23 cellular contexts compared by ENCODE assay signal in the genomic region with DNA sequence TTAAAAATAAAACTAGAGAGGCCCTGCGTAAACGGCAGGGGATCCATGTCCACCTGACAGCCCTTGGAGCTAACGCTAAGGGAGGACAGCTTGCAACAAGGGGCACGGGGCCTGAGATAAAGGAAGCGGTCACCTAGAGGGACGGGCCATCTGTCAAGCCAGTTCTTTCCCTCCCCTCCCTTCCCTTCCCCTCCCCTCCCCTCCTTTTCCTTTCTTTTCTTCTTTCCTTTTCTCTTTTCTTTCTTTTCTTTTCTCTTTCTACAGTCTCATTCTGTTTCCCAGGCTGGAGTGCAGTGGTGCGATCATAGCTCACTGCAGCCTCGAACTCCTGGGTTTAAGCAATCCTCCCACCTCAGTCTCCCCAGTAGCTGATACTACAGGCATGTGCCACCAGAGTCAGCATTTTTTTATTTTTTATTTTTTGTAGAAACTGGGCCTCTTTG. TPM values are rescaled to one million over a fixed set of nuclear protein-coding genes. Genes with fewer than 3 reads are reported as not detected.
DNase-seq lines count a peak whose midpoint lies in the region; ATAC-seq, FAIRE-seq and TF ChIP-seq lines count a peak whose summit lies in the region.
"Had no signal": no experiment of that assay in that cellular context is flagged by ENCODE, and none has a peak within 500 bp of the region (broad histone marks: within the 10 kb centered on the region; RNA-seq: fewer than 3 reads in every experiment).

No MANE protein-coding gene starts in this region.

- no peaks in the 10 kb centered on the region for H3K36me3 Mint-ChIP-seq in CD8-positive, alpha-beta T cell

- intact Hi-C loops in left cardiac atrium (cut with DNase I), result no loop called here
- intact Hi-C loops in ascending aorta (cut with DNase I), result no loop called here
- intact Hi-C loops in HepG2 (cut with micrococcal nuclease; ENCODE audit: unreplicated experiment), result no loop called here
- intact Hi-C loops in stomach (cut with DNase I; ENCODE audit: low total_unique reads), result no loop called here
- intact Hi-C loops in CD8-positive, alpha-beta T cell (cut with DNase I, micrococcal nuclease), result no loop called here
- intact Hi-C loops in esophagus muscularis mucosa (cut with DNase I), result no loop called here

- TF ChIP-seq CTCF in cardiac muscle cell (IDR thresholded peaks at IDR 0.05; ENCODE audit: low read depth, low read length), result no peak
- no peak for TF ChIP-seq CTCF in ascending aorta (IDR thresholded peaks at IDR 0.05)
- TF ChIP-seq CTCF in HepG2 (CRISPR knock-in tag; IDR thresholded peaks at IDR 0.05), result no peak
- no peak for TF ChIP-seq CTCF in stomach (IDR thresholded peaks at IDR 0.05)
- no peak for TF ChIP-seq CTCF in CD8-positive, alpha-beta T cell (IDR thresholded peaks at IDR 0.05)
- TF ChIP-seq CTCF in esophagus muscularis mucosa (IDR thresholded peaks at IDR 0.05), result no peak

- no peak overlapping the region for H3K9ac ChIP-seq in HepG2 (ENCODE audit: insufficient read depth, low read depth, low read length)
- H3K9ac ChIP-seq: BLaER1 treated with 17β-estradiol and CSF1 and Interleukin-3, amounts not matched to agents 10 nM and 100 nM had no signal

- DNase-seq in cardiac muscle cell (ENCODE audit: low read depth in 1 of 2, low spot score in 1 of 2) (no peak), left cardiac atrium (no peak), ascending aorta (ENCODE audit: low spot score in 2 of 2) (no peak), HepG2 (ENCODE audit: low spot score) (no peak), stomach (no peak), esophagus muscularis mucosa (ENCODE audit: extremely low spot score) (no peak)
- no peak for DNase-seq in CD8-positive, alpha-beta T cell
- DNase-seq: activated CD4-positive, CD25-positive, alpha-beta regulatory T cell; activated CD8-positive, alpha-beta T cell treated with anti-CD3 and anti-CD28 coated beads, Interleukin-2, amount 10 ng/mL, durations not matched to agents 7 days and 5 days; DMS153; NCI-H1930; NCI-H446 treated with DMSO at 0.1 percent for 48 hours; SIG-M5; thyroid gland had no signal

- in situ Hi-C loops in HepG2 (cut with HindIII; ENCODE audit: extremely low pct_ligation_motif_present, low pct_unique_long_range_greater_than_20kb), result no loop called here

- H3K9me3 ChIP-seq in cardiac muscle cell (ENCODE audit: low read depth) (no peaks in the 10 kb centered on the region), ascending aorta (peaks cover 0 to 24% of the 10 kb centered on the region in 2 donors), HepG2 (ENCODE audit: low read length) (no peaks in the 10 kb centered on the region; the same call in 1 of the 2 replicates), stomach (peaks cover 4 to 29% (median 24%) of the 10 kb centered on the region in 4 donors), esophagus muscularis mucosa (peaks cover 0 to 34% (median 22%) of the 10 kb centered on the region in 4 donors)
- peaks cover 4% of the 10 kb centered on the region for H3K9me3 ChIP-seq in CD8-positive, alpha-beta T cell (ENCODE audit: low read length)
- H3K9me3 ChIP-seq: thyroid gland had no signal

- BruUV-seq in HepG2 (replicated peaks; lab: Mats Ljungman, UMichigan), result no TSS peak

- peak overlapping the region; percentile 49; the same call in 1 of the 2 replicates for H3K4me2 ChIP-seq in HepG2 (ENCODE audit: low read depth, low read length)
- H3K4me2 ChIP-seq: BLaER1 treated with 17β-estradiol and CSF1 and Interleukin-3, amounts not matched to agents 10 nM and 100 nM had no signal

- WGBS in HepG2 (ENCODE audit: low lambda C conversion rate), result 33% methylated on average over 8 of the region's 8 CpGs
- 36 to 57% (median 40%) methylated on average over 8 of the region's 8 CpGs for WGBS in stomach, 5 donors
- WGBS in esophagus muscularis mucosa, result 72% methylated on average over 8 of the region's 8 CpGs

- no peak for TF ChIP-seq RAD21 in HepG2 (CRISPR knock-in tag; IDR thresholded peaks at IDR 0.05)

- H3K4me1 Mint-ChIP-seq in CD8-positive, alpha-beta T cell (ENCODE audit: low read depth), result peaks cover 7% of the 10 kb centered on the region

- H3K27me3 Mint-ChIP-seq in CD8-positive, alpha-beta T cell (ENCODE audit: low read depth), result peaks cover 9% of the 10 kb centered on the region

- H3K79me2 ChIP-seq in HepG2 (ENCODE audit: insufficient read depth, low read length), result no peaks in the 10 kb centered on the region

- H3K27ac Mint-ChIP-seq in CD8-positive, alpha-beta T cell, result no peak overlapping the region
- H3K27ac Mint-ChIP-seq: activated CD8-positive, alpha-beta T cell treated with anti-CD3 and anti-CD28 coated beads, Interleukin-2, amount 10 ng/mL, durations not matched to agents 7 days and 5 days; activated naive CD4-positive, alpha-beta T cell treated with anti-CD3 and anti-CD28 coated beads, Interleukin-2, amount 50 U/mL, for 72 hours; T-helper 1 cell treated with Interleukin-12 subunit alpha and Interleukin-12 subunit beta and Interleukin-4 antibody, amounts not matched to agents 30 μg/mL and 1 μg/mL, for 36 hours had no signal

- POLR2A ChIA-PET in HepG2 (lab: Yijun Ruan, JAX), result interaction anchor here (1.0 kb wide), 1 partner anchor 14 kb away, joined by 3 read pairs; no protein-coding TSS in a partner anchor
- POLR2A ChIA-PET in CD8-positive, alpha-beta T cell (lab: Charles Lee), result no interaction called here

- TF ChIP-seq POLR2A in HepG2 (IDR thresholded peaks at IDR 0.05; ENCODE audit: insufficient read depth in 1 of 2, low read depth in 2 of 2, low read length in 2 of 2) (no peak), stomach (IDR thresholded peaks at IDR 0.05) (no peak), esophagus muscularis mucosa (IDR thresholded peaks at IDR 0.05; ENCODE audit: low read depth) (no peak)

- H4K20me1 ChIP-seq in HepG2 (ENCODE audit: insufficient read depth, low read length), result no peaks in the 10 kb centered on the region
- H4K20me1 ChIP-seq: BLaER1 treated with 17β-estradiol and CSF1 and Interleukin-3, amounts not matched to agents 10 nM and 100 nM had no signal

- peaks cover 19% of the 10 kb centered on the region for H3K9me3 Mint-ChIP-seq in CD8-positive, alpha-beta T cell

- H3K27me3 ChIP-seq in cardiac muscle cell, result no peaks in the 10 kb centered on the region
- no peaks in the 10 kb centered on the region for H3K27me3 ChIP-seq in ascending aorta
- H3K27me3 ChIP-seq in HepG2 (ENCODE audit: control insufficient read depth in 1 of 2, insufficient read depth in 2 of 2, low read length in 2 of 2), result peaks cover 0 to 9% of the 10 kb centered on the region in 2 experiments; a peak in 2 of 5 replicates
- no peaks in the 10 kb centered on the region for H3K27me3 ChIP-seq in stomach
- H3K27me3 ChIP-seq in CD8-positive, alpha-beta T cell (ENCODE audit: insufficient read depth, low read length), result no peaks in the 10 kb centered on the region
- H3K27me3 ChIP-seq in esophagus muscularis mucosa, result no peaks in the 10 kb centered on the region
- H3K27me3 ChIP-seq: BLaER1 treated with 17β-estradiol and CSF1 and Interleukin-3, amounts not matched to agents 10 nM and 100 nM; gastroesophageal sphincter; thyroid gland had no signal

- no peak overlapping the region for H3K4me3 Mint-ChIP-seq in CD8-positive, alpha-beta T cell
- H3K4me3 Mint-ChIP-seq: activated CD8-positive, alpha-beta T cell treated with anti-CD3 and anti-CD28 coated beads, Interleukin-2, amount 10 ng/mL, durations not matched to agents 7 days and 5 days; T-helper 1 cell treated with Interleukin-12 subunit alpha and Interleukin-12 subunit beta and Interleukin-4 antibody, amounts not matched to agents 30 μg/mL and 1 μg/mL, for 36 hours had no signal

- no peak overlapping the region for H2AFZ ChIP-seq in HepG2 (ENCODE audit: low read length)

- peak overlapping the region; percentile 89 for H3K27ac ChIP-seq in cardiac muscle cell
- peak overlapping the region; percentile 58 to 67 for H3K27ac ChIP-seq in ascending aorta
- no peak overlapping the region for H3K27ac ChIP-seq in HepG2 (ENCODE audit: extremely low read length, insufficient read depth, low read length)
- H3K27ac ChIP-seq in stomach, result peak overlapping the region; percentile 35 to 62 (median 43)
- no peak overlapping the region for H3K27ac ChIP-seq in CD8-positive, alpha-beta T cell (ENCODE audit: low read depth, low read length)
- no peak overlapping the region for H3K27ac ChIP-seq in esophagus muscularis mucosa (replicated peaks in 1 of 4)
- H3K27ac ChIP-seq: BLaER1 treated with 17β-estradiol and CSF1 and Interleukin-3, amounts not matched to agents 10 nM and 100 nM; gastroesophageal sphincter; thyroid gland had no signal

- H3K4me1 ChIP-seq in cardiac muscle cell (ENCODE audit: low read depth) (peaks cover 42% of the 10 kb centered on the region), ascending aorta (peaks cover 0 to 4% of the 10 kb centered on the region in 2 donors), HepG2 (ENCODE audit: insufficient read depth, low read length) (peaks cover 10% of the 10 kb centered on the region; the same call in 1 of the 2 replicates), stomach (peaks cover 0 to 18% (median 9%) of the 10 kb centered on the region in 4 donors), esophagus muscularis mucosa (peaks cover 0 to 8% (median 5%) of the 10 kb centered on the region in 4 donors)
- no peaks in the 10 kb centered on the region for H3K4me1 ChIP-seq in CD8-positive, alpha-beta T cell (ENCODE audit: insufficient read depth, low read length)
- H3K4me1 ChIP-seq: BLaER1 treated with 17β-estradiol and CSF1 and Interleukin-3, amounts not matched to agents 10 nM and 100 nM had no signal

- FAIRE-seq in HepG2 (lab: Jason Lieb, UNC), result no peak

- peak overlapping the region; percentile 21 for H3K4me3 ChIP-seq in cardiac muscle cell
- H3K4me3 ChIP-seq in ascending aorta, result peak overlapping the region in 1 of 2 donors; percentile 7
- H3K4me3 ChIP-seq in HepG2 (replicated peaks in 1 of 3; ENCODE audit: insufficient read depth in 1 of 3, low read depth in 2 of 3, low read length in 3 of 3), result peak overlapping the region in 1 of 3 experiments; percentile 10; a peak in 1 of 6 replicates
- H3K4me3 ChIP-seq in stomach, result no peak overlapping the region
- no peak overlapping the region for H3K4me3 ChIP-seq in CD8-positive, alpha-beta T cell (ENCODE audit: low read depth, low read length)
- no peak overlapping the region for H3K4me3 ChIP-seq in esophagus muscularis mucosa
- H3K4me3 ChIP-seq: BLaER1 treated with 17β-estradiol and CSF1 and Interleukin-3, amounts not matched to agents 10 nM and 100 nM; gastroesophageal sphincter; thyroid gland had no signal

- CTCF ChIA-PET in HepG2 (lab: Yijun Ruan, JAX; ENCODE audit: low intra/inter-chr PET ratio, low total read pairs), result no interaction called here
- CTCF ChIA-PET in CD8-positive, alpha-beta T cell (lab: Charles Lee), result interaction anchor here (0.6 to 0.7 kb wide), 2 partner anchors 106 to 1153 kb away, joined by 3 read pairs; no protein-coding TSS in a partner anchor

- TF ChIP-seq EP300 in HepG2 (IDR thresholded peaks at IDR 0.05; ENCODE audit: low read depth in 2 of 2, low read length in 2 of 2) (no peak), HepG2 (CRISPR knock-in tag; IDR thresholded peaks at IDR 0.05; ENCODE audit: borderline replicate concordance) (no peak), stomach (IDR thresholded peaks at IDR 0.05) (no peak), esophagus muscularis mucosa (IDR thresholded peaks at IDR 0.05) (no peak)

- ATAC-seq in left cardiac atrium (no peak), HepG2 (no peak; the same call in 2 of the 3 replicates), HG03439 (IDR thresholded peaks at IDR 0.05; ENCODE audit: unreplicated experiment) (no peak)
- no peak for ATAC-seq in CD8-positive, alpha-beta T cell
- ATAC-seq: activated CD8-positive, alpha-beta T cell treated with anti-CD3 and anti-CD28 coated beads, Interleukin-2, amount 10 ng/mL, durations not matched to agents 7 days and 5 days; activated naive CD4-positive, alpha-beta T cell treated with anti-CD3 and anti-CD28 coated beads, Interleukin-2, amount 50 U/mL, for 72 hours; gastroesophageal sphincter had no signal

- no peaks in the 10 kb centered on the region for H3K36me3 ChIP-seq in cardiac muscle cell
- H3K36me3 ChIP-seq in ascending aorta, result no peaks in the 10 kb centered on the region
- no peaks in the 10 kb centered on the region for H3K36me3 ChIP-seq in HepG2 (replicated peaks in 1 of 2; ENCODE audit: control insufficient read depth in 1 of 2, insufficient read depth in 2 of 2, low read length in 2 of 2)
- no peaks in the 10 kb centered on the region for H3K36me3 ChIP-seq in stomach
- no peaks in the 10 kb centered on the region for H3K36me3 ChIP-seq in CD8-positive, alpha-beta T cell (ENCODE audit: insufficient read depth, low read length)
- H3K36me3 ChIP-seq in esophagus muscularis mucosa, result no peaks in the 10 kb centered on the region
- H3K36me3 ChIP-seq: BLaER1 treated with 17β-estradiol and CSF1 and Interleukin-3, amounts not matched to agents 10 nM and 100 nM; gastroesophageal sphincter; thyroid gland had no signal

RNA-seq across cellular contexts. Expression of gene CTAGE1, which starts 34.5 kb away (rescaled TPM):
- total RNA-seq in cardiac muscle cell (not detected in 2 replicates), left cardiac atrium (not detected), ascending aorta (not detected), HepG2 (2016; rRNA removed; fragmentation: Illumina TruSeq; extraction: Trizol) (0.02 TPM in 1 of 2 replicates, not detected in the other), stomach (not detected), esophagus muscularis mucosa (not detected)
- polyA plus RNA-seq in cardiac muscle cell (not detected in 2 replicates), HepG2 (2011; rRNA removed) (0.01 TPM in 1 of 2 replicates, not detected in the other), stomach (not detected)
- total RNA-seq in HepG2 (2016; cell fraction: cytosol; rRNA removed; fragmentation: Illumina TruSeq; extraction: Trizol; ENCODE audit: low read depth), result not detected in 2 replicates
- not detected in 2 replicates for total RNA-seq in HepG2 (2016; cell fraction: insoluble cytoplasmic fraction; rRNA removed; fragmentation: Illumina TruSeq; extraction: Trizol)
- not detected in 2 replicates for total RNA-seq in HepG2 (2016; cell fraction: membrane; rRNA removed; fragmentation: Illumina TruSeq; extraction: Trizol)
- total RNA-seq in HepG2 (2016; cell fraction: nucleus; rRNA removed; fragmentation: Illumina TruSeq; extraction: Trizol), result 0.09 TPM in 1 of 2 replicates, not detected in the other
- not detected in 2 replicates for polyA plus RNA-seq in HepG2 (2011; cell fraction: cytosol; rRNA removed)
- not detected in 2 replicates for polyA plus RNA-seq in HepG2 (2011; cell fraction: nucleus; rRNA removed)
- 0.04 and 0.09 TPM in 2 replicates for polyA plus RNA-seq in HepG2 (2012)
- not detected in 2 replicates for polyA plus RNA-seq in HepG2 (2016; cell fraction: cytosol; fragmentation: Illumina TruSeq; extraction: Trizol; ENCODE audit: low read depth)
- polyA plus RNA-seq in HepG2 (2016; cell fraction: insoluble cytoplasmic fraction; fragmentation: Illumina TruSeq; extraction: Trizol; ENCODE audit: low read depth), result not detected in 2 replicates
- not detected in 2 replicates for polyA plus RNA-seq in HepG2 (2016; cell fraction: membrane; fragmentation: Illumina TruSeq; extraction: Trizol; ENCODE audit: low read depth)
- polyA plus RNA-seq in HepG2 (2016; cell fraction: nucleus; fragmentation: Illumina TruSeq; extraction: Trizol; ENCODE audit: insufficient read depth, low read depth), result 0.10 TPM in 1 of 2 replicates, not detected in the other
- not detected in 2 replicates for polyA minus RNA-seq in HepG2 (2011; rRNA and poly(A)+ RNA removed; ENCODE audit: low replicate concordance)
- polyA minus RNA-seq in HepG2 (2011; cell fraction: cytosol; rRNA and poly(A)+ RNA removed), result not detected in 2 replicates
- not detected in 2 replicates for polyA minus RNA-seq in HepG2 (2011; cell fraction: nucleus; rRNA and poly(A)+ RNA removed)
- not detected for total RNA-seq in CD8-positive, alpha-beta T cell
- total RNA-seq: A172; activated CD8-positive, alpha-beta T cell treated with anti-CD3 and anti-CD28 coated beads, Interleukin-2, amount 10 ng/mL, durations not matched to agents 7 days and 5 days; activated naive CD4-positive, alpha-beta T cell treated with anti-CD3 and anti-CD28 coated beads, Interleukin-2, amount 50 U/mL, for 72 hours; epithelial cell of proximal tubule; gastroesophageal sphincter; lung microvascular endothelial cell; thyroid gland had no signal
- polyA plus RNA-seq: neural cell had no signal

Comparison
In these comparisons a context has a peak if more than half of its experiments do, and no peak if none do; other contexts are left out.
1. H3K27ac ChIP-seq: peak in cardiac muscle cell (single experiment), ascending aorta (2 of 2) and stomach (5 of 5); none in HepG2 (single experiment), CD8-positive, alpha-beta T cell (single experiment) and esophagus muscularis mucosa (0 of 4).